Comparison of ENCODE assay signal across 27 cellular contexts in genomic region chr10:132890301-132890700, GRCh38. TPM values are rescaled to one million over a fixed set of nuclear protein-coding genes. Genes with fewer than 3 reads are reported as not detected.
"Had no signal": no experiment of that assay in that cellular context is flagged by ENCODE, and none has a peak within 500 bp of the region (broad histone marks: within the 10 kb centered on the region; RNA-seq: fewer than 3 reads in every experiment).

No MANE protein-coding gene starts in this region.

- H3K4me2 ChIP-seq: neural progenitor cell had no signal

- ATAC-seq: activated CD8-positive, alpha-beta T cell treated with anti-CD3 and anti-CD28 coated beads for 36 hours; activated T-cell treated with anti-CD3 and anti-CD28 coated beads, Interleukin-2, amount 50 U/mL, for 4 hours; activated T-helper 17 cell treated with anti-CD3 and anti-CD28 coated beads, Interleukin-2, amount 50 U/mL, for 72 hours; heart left ventricle; naive thymus-derived CD4-positive, alpha-beta T cell; sciatic nerve; stimulated activated memory B cell treated with anti-CD40 and anti-IgM and Interleukin-4, amounts not matched to agents 10 μg/mL and 1 μg/mL and 100 μg/mL, for 72 hours; stimulated activated naive CD8-positive, alpha-beta T cell treated with anti-CD3 and anti-CD28 coated beads, Interleukin-15, amount 100 ng/mL, for 72 hours; upper lobe of right lung had no signal

- H3K27me3 ChIP-seq: neural progenitor cell, thyroid gland had no signal

- H2AFZ ChIP-seq: neural progenitor cell had no signal

- FAIRE-seq: astrocyte, endothelial cell of umbilical vein had no signal

- H3K27ac ChIP-seq: adrenal gland, brain microvascular endothelial cell, heart left ventricle, neural progenitor cell, skin epidermis, thyroid gland, upper lobe of right lung had no signal

- DNase-seq: activated CD4-positive, alpha-beta T cell treated with anti-CD3 and anti-CD28 coated beads, Interleukin-2, amount 50 U/mL, for 1 hour; activated CD8-positive, alpha-beta T cell treated with anti-CD3 and anti-CD28 coated beads for 36 hours; activated naive CD4-positive, alpha-beta T cell treated with Interleukin-2 at 50 U/mL for 16 hours; activated naive CD8-positive, alpha-beta T cell treated with anti-CD3 and anti-CD28 coated beads for 36 hours; brain microvascular endothelial cell; caudate nucleus; foreskin fibroblast; hypothalamus; immature natural killer cell; midbrain; stimulated activated CD4-positive, alpha-beta T cell treated with anti-CD3 and anti-CD28 coated beads, Interleukin-4, amount 100 ng/mL, for 4 hours; substantia nigra; T-helper 2 cell; thyroid gland had no signal

- H3K9me3 ChIP-seq: adrenal gland, heart left ventricle, thyroid gland, upper lobe of right lung had no signal

- H3K4me1 ChIP-seq: adrenal gland, neural progenitor cell, upper lobe of right lung had no signal

- H3K4me3 ChIP-seq: adrenal gland, heart left ventricle, neural progenitor cell, skin epidermis, thyroid gland, upper lobe of right lung had no signal

- H3K9ac ChIP-seq: neural progenitor cell had no signal

- H3K36me3 ChIP-seq: adrenal gland, brain microvascular endothelial cell, heart left ventricle, neural progenitor cell, thyroid gland, upper lobe of right lung had no signal

RNA-seq across cellular contexts. Expression of gene CFAP46, which starts 52.1 kb away (rescaled TPM):
- total RNA-seq: activated T-helper 17 cell treated with anti-CD3 and anti-CD28 coated beads, Interleukin-2, amount 50 U/mL, for 72 hours had no signal
- polyA plus RNA-seq: immature natural killer cell; naive thymus-derived CD4-positive, alpha-beta T cell had no signal
